Comparison of ENCODE assay signal across 14 cellular contexts in the genomic region with DNA sequence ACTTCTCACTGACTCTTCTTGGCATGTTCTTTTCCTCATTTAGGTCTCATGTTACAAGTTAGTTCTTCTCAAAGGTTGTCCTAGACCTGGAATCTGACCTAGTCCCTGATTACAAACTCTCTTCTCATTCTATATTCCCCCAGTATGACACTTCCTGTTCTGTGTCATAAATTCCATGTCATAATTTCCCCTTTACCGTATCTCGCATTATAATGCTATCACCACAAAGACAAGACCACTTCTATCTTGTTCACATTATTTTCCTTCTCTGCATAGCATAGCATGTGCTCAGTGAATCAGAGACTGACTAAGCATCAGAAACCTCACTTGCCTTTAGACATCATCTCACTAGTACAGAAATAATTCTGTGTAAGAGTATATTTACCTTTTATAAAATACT.
DNase-seq lines count a peak whose midpoint lies in the region; ATAC-seq and TF ChIP-seq lines count a peak whose summit lies in the region.
"Had no signal": no experiment of that assay in that cellular context is flagged by ENCODE, and none has a peak within 500 bp of the region (broad histone marks: within the 10 kb centered on the region; RNA-seq: fewer than 3 reads in every experiment).

No MANE protein-coding gene starts in this region.

- peaks cover 9% of the 10 kb centered on the region for H3K4me1 Mint-ChIP-seq in activated CD8-positive, alpha-beta T cell treated with anti-CD3 and anti-CD28 coated beads for 36 hours (ENCODE audit: low read depth)
- H3K4me1 Mint-ChIP-seq in activated CD8-positive, alpha-beta T cell treated with anti-CD3 and anti-CD28 coated beads, Interleukin-2, amount 10 ng/mL, durations not matched to agents 7 days and 5 days (ENCODE audit: low read depth), result no peaks in the 10 kb centered on the region
- H3K4me1 Mint-ChIP-seq in progenitor cell of endocrine pancreas (ENCODE audit: low read depth), result peaks cover 3% of the 10 kb centered on the region
- H3K4me1 Mint-ChIP-seq: central memory CD8-positive, alpha-beta T cell had no signal

- H3K4me3 Mint-ChIP-seq in activated CD8-positive, alpha-beta T cell treated with anti-CD3 and anti-CD28 coated beads for 36 hours, result no peak overlapping the region
- no peak overlapping the region for H3K4me3 Mint-ChIP-seq in activated CD8-positive, alpha-beta T cell treated with anti-CD3 and anti-CD28 coated beads, Interleukin-2, amount 10 ng/mL, durations not matched to agents 7 days and 5 days
- H3K4me3 Mint-ChIP-seq in progenitor cell of endocrine pancreas (ENCODE audit: low read depth), result no peak overlapping the region
- H3K4me3 Mint-ChIP-seq: central memory CD8-positive, alpha-beta T cell had no signal

- H3K27me3 Mint-ChIP-seq in activated CD8-positive, alpha-beta T cell treated with anti-CD3 and anti-CD28 coated beads for 36 hours, result no peaks in the 10 kb centered on the region
- peaks cover 3% of the 10 kb centered on the region for H3K27me3 Mint-ChIP-seq in activated CD8-positive, alpha-beta T cell treated with anti-CD3 and anti-CD28 coated beads, Interleukin-2, amount 10 ng/mL, durations not matched to agents 7 days and 5 days (ENCODE audit: low read depth)
- H3K27me3 Mint-ChIP-seq in progenitor cell of endocrine pancreas, result no peaks in the 10 kb centered on the region

- TF ChIP-seq CTCF in activated CD8-positive, alpha-beta T cell treated with anti-CD3 and anti-CD28 coated beads for 36 hours (IDR thresholded peaks at IDR 0.05), result no peak
- TF ChIP-seq CTCF in progenitor cell of endocrine pancreas (IDR thresholded peaks at IDR 0.05; ENCODE audit: unreplicated experiment), result no peak

- TF ChIP-seq POLR2A in GM18505 (IDR thresholded peaks at IDR 0.05; ENCODE audit: borderline replicate concordance, extremely low read depth, insufficient read depth, insufficient read length), result no peak

- no peak for DNase-seq in activated CD8-positive, alpha-beta T cell treated with anti-CD3 and anti-CD28 coated beads for 36 hours
- DNase-seq in activated CD8-positive, alpha-beta T cell treated with anti-CD3 and anti-CD28 coated beads, Interleukin-2, amount 10 ng/mL, durations not matched to agents 7 days and 5 days, result no peak
- peak; percentile 14 for DNase-seq in epithelial cell of prostate (ENCODE audit: low read depth, low spot score)
- no peak for DNase-seq in stimulated activated naive CD8-positive, alpha-beta T cell treated with anti-CD3 and anti-CD28 coated beads, Interleukin-15, Interleukin-2, amounts not matched to agents 100 U/mL and 50 U/mL, for 24 hours
- DNase-seq in progenitor cell of endocrine pancreas (ENCODE audit: low spot score, unreplicated experiment), result no peak
- DNase-seq in MV-4-11 (lab: John Stamatoyannopoulos, UW), result no peak
- DNase-seq: ACHN, DND-41, gastrocnemius medialis, left lung, NCI-H1694 had no signal

- peak; percentile 93 for ATAC-seq in activated CD8-positive, alpha-beta T cell treated with anti-CD3 and anti-CD28 coated beads for 36 hours
- ATAC-seq in activated CD8-positive, alpha-beta T cell treated with anti-CD3 and anti-CD28 coated beads, Interleukin-2, amount 10 ng/mL, durations not matched to agents 7 days and 5 days, result no peak
- ATAC-seq in SK-N-SH treated with all-trans-retinoic acid at 6 μM for 48 hours, result peak; percentile 67
- peak; percentile 90 for ATAC-seq in stimulated activated naive CD8-positive, alpha-beta T cell treated with anti-CD3 and anti-CD28 coated beads, Interleukin-15, Interleukin-2, amounts not matched to agents 100 U/mL and 50 U/mL, for 24 hours
- no peak for ATAC-seq in GM18505 (IDR thresholded peaks at IDR 0.05; ENCODE audit: unreplicated experiment)
- ATAC-seq: gastrocnemius medialis, left lung had no signal

- H3K9me3 Mint-ChIP-seq in activated CD8-positive, alpha-beta T cell treated with anti-CD3 and anti-CD28 coated beads for 36 hours, result no peaks in the 10 kb centered on the region
- no peaks in the 10 kb centered on the region for H3K9me3 Mint-ChIP-seq in activated CD8-positive, alpha-beta T cell treated with anti-CD3 and anti-CD28 coated beads, Interleukin-2, amount 10 ng/mL, durations not matched to agents 7 days and 5 days (ENCODE audit: insufficient read depth)
- no peaks in the 10 kb centered on the region for H3K9me3 Mint-ChIP-seq in progenitor cell of endocrine pancreas (ENCODE audit: low read depth)
- H3K9me3 Mint-ChIP-seq: central memory CD8-positive, alpha-beta T cell had no signal

- no peak overlapping the region for H3K27ac ChIP-seq in epithelial cell of prostate
- H3K27ac ChIP-seq: gastrocnemius medialis, left lung had no signal

- POLR2A ChIA-PET in activated CD8-positive, alpha-beta T cell treated with anti-CD3 and anti-CD28 coated beads for 36 hours (lab: Charles Lee), result no interaction called here
- POLR2A ChIA-PET in activated CD8-positive, alpha-beta T cell treated with anti-CD3 and anti-CD28 coated beads, Interleukin-2, amount 10 ng/mL, durations not matched to agents 7 days and 5 days (lab: Charles Lee), result no interaction called here

- intact Hi-C loops in activated CD8-positive, alpha-beta T cell treated with anti-CD3 and anti-CD28 coated beads for 36 hours (cut with micrococcal nuclease), result no loop called here

- CTCF ChIA-PET in activated CD8-positive, alpha-beta T cell treated with anti-CD3 and anti-CD28 coated beads for 36 hours (lab: Charles Lee), result no interaction called here
- CTCF ChIA-PET in activated CD8-positive, alpha-beta T cell treated with anti-CD3 and anti-CD28 coated beads, Interleukin-2, amount 10 ng/mL, durations not matched to agents 7 days and 5 days (lab: Charles Lee), result no interaction called here

- H3K36me3 Mint-ChIP-seq in activated CD8-positive, alpha-beta T cell treated with anti-CD3 and anti-CD28 coated beads for 36 hours (ENCODE audit: low read depth), result no peaks in the 10 kb centered on the region
- no peaks in the 10 kb centered on the region for H3K36me3 Mint-ChIP-seq in activated CD8-positive, alpha-beta T cell treated with anti-CD3 and anti-CD28 coated beads, Interleukin-2, amount 10 ng/mL, durations not matched to agents 7 days and 5 days (ENCODE audit: low read depth)
- no peaks in the 10 kb centered on the region for H3K36me3 Mint-ChIP-seq in progenitor cell of endocrine pancreas (ENCODE audit: insufficient read depth)

- H3K27ac Mint-ChIP-seq in activated CD8-positive, alpha-beta T cell treated with anti-CD3 and anti-CD28 coated beads for 36 hours, result no peak overlapping the region
- H3K27ac Mint-ChIP-seq in activated CD8-positive, alpha-beta T cell treated with anti-CD3 and anti-CD28 coated beads, Interleukin-2, amount 10 ng/mL, durations not matched to agents 7 days and 5 days, result no peak overlapping the region
- no peak overlapping the region for H3K27ac Mint-ChIP-seq in progenitor cell of endocrine pancreas

TF ChIP-seq in SK-N-SH treated with all-trans-retinoic acid at 6 μM for 48 hours, 23 proteins besides CTCF, POLR2A, EP300 and RAD21 (continues in another document):
- TF ChIP-seq ISL1 (CRISPR knock-in tag; IDR thresholded peaks at IDR 0.05), result no peak
- TF ChIP-seq PPARA (CRISPR knock-in tag; IDR thresholded peaks at IDR 0.05; ENCODE audit: borderline replicate concordance), result no peak
- no peak for TF ChIP-seq ZNF565 (CRISPR knock-in tag; conservative IDR thresholded peaks at IDR 0.05; ENCODE audit: low read depth)
- no peak for TF ChIP-seq ESRRG (CRISPR knock-in tag; IDR thresholded peaks at IDR 0.05)
- no peak for TF ChIP-seq SNAI2 (CRISPR knock-in tag; IDR thresholded peaks at IDR 0.05)
- no peak for TF ChIP-seq ZNF8 (CRISPR knock-in tag; IDR thresholded peaks at IDR 0.05)
- TF ChIP-seq, protein P1, sequence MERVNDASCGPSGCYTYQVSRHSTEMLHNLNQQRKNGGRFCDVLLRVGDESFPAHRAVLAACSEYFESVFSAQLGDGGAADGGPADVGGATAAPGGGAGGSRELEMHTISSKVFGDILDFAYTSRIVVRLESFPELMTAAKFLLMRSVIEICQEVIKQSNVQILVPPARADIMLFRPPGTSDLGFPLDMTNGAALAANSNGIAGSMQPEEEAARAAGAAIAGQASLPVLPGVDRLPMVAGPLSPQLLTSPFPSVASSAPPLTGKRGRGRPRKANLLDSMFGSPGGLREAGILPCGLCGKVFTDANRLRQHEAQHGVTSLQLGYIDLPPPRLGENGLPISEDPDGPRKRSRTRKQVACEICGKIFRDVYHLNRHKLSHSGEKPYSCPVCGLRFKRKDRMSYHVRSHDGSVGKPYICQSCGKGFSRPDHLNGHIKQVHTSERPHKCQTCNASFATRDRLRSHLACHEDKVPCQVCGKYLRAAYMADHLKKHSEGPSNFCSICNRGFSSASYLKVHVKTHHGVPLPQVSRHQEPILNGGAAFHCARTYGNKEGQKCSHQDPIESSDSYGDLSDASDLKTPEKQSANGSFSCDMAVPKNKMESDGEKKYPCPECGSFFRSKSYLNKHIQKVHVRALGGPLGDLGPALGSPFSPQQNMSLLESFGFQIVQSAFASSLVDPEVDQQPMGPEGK (CRISPR knock-in tag; IDR thresholded peaks at IDR 0.05; ENCODE audit: borderline replicate concordance), result no peak
- TF ChIP-seq BACH2 (CRISPR knock-in tag; IDR thresholded peaks at IDR 0.05; ENCODE audit: borderline replicate concordance), result no peak
- TF ChIP-seq ZC3H10 (CRISPR knock-in tag; IDR thresholded peaks at IDR 0.05), result no peak
- no peak for TF ChIP-seq OSR1 (CRISPR knock-in tag; IDR thresholded peaks at IDR 0.05)
- TF ChIP-seq, protein P2, sequence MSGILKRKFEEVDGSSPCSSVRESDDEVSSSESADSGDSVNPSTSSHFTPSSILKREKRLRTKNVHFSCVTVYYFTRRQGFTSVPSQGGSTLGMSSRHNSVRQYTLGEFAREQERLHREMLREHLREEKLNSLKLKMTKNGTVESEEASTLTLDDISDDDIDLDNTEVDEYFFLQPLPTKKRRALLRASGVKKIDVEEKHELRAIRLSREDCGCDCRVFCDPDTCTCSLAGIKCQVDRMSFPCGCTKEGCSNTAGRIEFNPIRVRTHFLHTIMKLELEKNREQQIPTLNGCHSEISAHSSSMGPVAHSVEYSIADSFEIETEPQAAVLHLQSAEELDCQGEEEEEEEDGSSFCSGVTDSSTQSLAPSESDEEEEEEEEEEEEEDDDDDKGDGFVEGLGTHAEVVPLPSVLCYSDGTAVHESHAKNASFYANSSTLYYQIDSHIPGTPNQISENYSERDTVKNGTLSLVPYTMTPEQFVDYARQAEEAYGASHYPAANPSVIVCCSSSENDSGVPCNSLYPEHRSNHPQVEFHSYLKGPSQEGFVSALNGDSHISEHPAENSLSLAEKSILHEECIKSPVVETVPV (CRISPR knock-in tag; IDR thresholded peaks at IDR 0.05), result no peak
- no peak for TF ChIP-seq ZFP3 (CRISPR knock-in tag; IDR thresholded peaks at IDR 0.05)
- TF ChIP-seq ZNF70 (CRISPR knock-in tag; IDR thresholded peaks at IDR 0.05), result no peak
- no peak for TF ChIP-seq ARNTL (CRISPR knock-in tag; IDR thresholded peaks at IDR 0.05; ENCODE audit: borderline replicate concordance, low read depth)

Comparison
In these comparisons a context has a peak if more than half of its experiments do, and no peak if none do; other contexts are left out.
1. ATAC-seq: peak in activated CD8-positive, alpha-beta T cell treated with anti-CD3 and anti-CD28 coated beads for 36 hours (single experiment), SK-N-SH treated with all-trans-retinoic acid at 6 μM for 48 hours (single experiment) and stimulated activated naive CD8-positive, alpha-beta T cell treated with anti-CD3 and anti-CD28 coated beads, Interleukin-15, Interleukin-2, amounts not matched to agents 100 U/mL and 50 U/mL, for 24 hours (single experiment); none in activated CD8-positive, alpha-beta T cell treated with anti-CD3 and anti-CD28 coated beads, Interleukin-2, amount 10 ng/mL, durations not matched to agents 7 days and 5 days (single experiment) and GM18505 (single experiment).